8 cellular contexts compared by ENCODE assay signal in genomic region chr10:110567201-110568054, GRCh38. TPM values are rescaled to one million over a fixed set of nuclear protein-coding genes. Genes with fewer than 3 reads are reported as not detected.
DNase-seq lines count a peak whose midpoint lies in the region; ATAC-seq, FAIRE-seq and TF ChIP-seq lines count a peak whose summit lies in the region.

TSS of gene SMC3 (plus strand) at chr10:110567695. CDS start at chr10:110567817, 122 bp downstream.

- H3K27me3 ChIP-seq in right atrium auricular region = no peaks in the 10 kb centered on the region
- H3K27me3 ChIP-seq in psoas muscle (ENCODE audit: insufficient read depth in 3 of 3, low read length in 2 of 3) = no peaks in the 10 kb centered on the region

- no peaks in the 10 kb centered on the region for H3K36me3 ChIP-seq in right atrium auricular region
- peaks cover 0 to 4% of the 10 kb centered on the region in 2 donors for H3K36me3 ChIP-seq in psoas muscle (ENCODE audit: insufficient read depth in 1 of 2, low read depth in 1 of 2)

- peak; percentile 96 for DNase-seq in NCI-H1694 treated with DMSO at 0.1 percent for 48 hours (lab: John Stamatoyannopoulos, UW)
- DNase-seq in anterior cingulate cortex (lab: John Stamatoyannopoulos, UW) = peak; percentile 35 to 95 (median 89)
- DNase-seq in right atrium auricular region (ENCODE audit: low spot score) = peak; percentile 93
- peak; percentile 93 to 95 for DNase-seq in psoas muscle
- DNase-seq in urothelium cell line (ENCODE audit: low spot score) = peak; percentile 92

- H3K4me1 ChIP-seq in right atrium auricular region (peaks cover 0 to 35% of the 10 kb centered on the region in 2 donors), psoas muscle (peaks cover 35% of the 10 kb centered on the region)

- TF ChIP-seq CTCF in right atrium auricular region (IDR thresholded peaks at IDR 0.05) = no peak
- no peak for TF ChIP-seq CTCF in psoas muscle (IDR thresholded peaks at IDR 0.05)

- peak; percentile 13 for FAIRE-seq in urothelium cell line (lab: Jason Lieb, UNC)

- ATAC-seq in GM18498 (IDR thresholded peaks at IDR 0.05; ENCODE audit: unreplicated experiment) (peak; percentile 90), HG02885 (IDR thresholded peaks at IDR 0.05; ENCODE audit: poor library complexity, unreplicated experiment) (peak; percentile 87), psoas muscle (peak; percentile 96 to 98 (median 96))

- H3K4me3 ChIP-seq in right atrium auricular region (peak within 1 kb of the TSS; percentile 69 to 95), psoas muscle (peak within 1 kb of the TSS; percentile 90)

- H3K27ac ChIP-seq in right atrium auricular region (peak within 1 kb of the TSS; percentile 91 to 93), psoas muscle (peak within 1 kb of the TSS; percentile 85)

- 0 to 1% (median 1%) methylated on average over 55 to 64 of the region's 64 CpGs for WGBS in psoas muscle, 3 donors

- H3K9me3 ChIP-seq in right atrium auricular region = no peaks in the 10 kb centered on the region
- no peaks in the 10 kb centered on the region for H3K9me3 ChIP-seq in psoas muscle

- intact Hi-C loops in T-helper 2 cell treated with Interferon-gamma antibody and Interleukin-4, amounts not matched to agents 100 ng/mL and 5 ng/mL, for 36 hours (cut with micrococcal nuclease) = loop anchor here (1.0 to 5.0 kb wide), 11 partner anchors 15 to 560 kb away; partner anchors contain the start of genes ADD3, BBIP1, DUSP5 and PDCD4
- intact Hi-C loops in psoas muscle (cut with DNase I) = loop anchor here in 1 of 2 donors (10.0 kb wide), 1 partner anchor 363 kb away; the partner anchor contains the start of gene MXI1

RNA-seq across cellular contexts. Expression of gene SMC3, which starts in this region (rescaled TPM):
- 76.7 and 80.5 TPM in 2 replicates for total RNA-seq in T-helper 2 cell treated with Interferon-gamma antibody and Interleukin-4, amounts not matched to agents 100 ng/mL and 5 ng/mL, for 36 hours
- 10 to 100 TPM; 18.1 to 18.3 TPM for total RNA-seq in right atrium auricular region
- 10 to 100 TPM; 18.4 to 20.6 (median 19.5) TPM for total RNA-seq in psoas muscle
- 10 to 100 TPM; 15.3 to 25.3 (median 15.4) TPM for polyA plus RNA-seq in psoas muscle

Comparison
In these comparisons a context has a peak if more than half of its experiments do, and no peak if none do; other contexts are left out.
1. Peak in every context shown above with its lines: DNase-seq, ATAC-seq, H3K4me3 ChIP-seq and H3K27ac ChIP-seq.